ENCODE assay signal across 11 cellular contexts in genomic region chr12:124923906-124924734, GRCh38. TPM values are rescaled to one million over a fixed set of nuclear protein-coding genes. Genes with fewer than 3 reads are reported as not detected.
A peak's percentile ranks its signal among the peaks of the same experiment; 100 is the strongest.
DNase-seq lines count a peak whose midpoint lies in the region; ATAC-seq and TF ChIP-seq lines count a peak whose summit lies in the region.
"Had no signal": no experiment of that assay in that cellular context is flagged by ENCODE, and none has a peak within 500 bp of the region (broad histone marks: within the 10 kb centered on the region; RNA-seq: fewer than 3 reads in every experiment).

No MANE protein-coding gene starts in this region.

- no peak for TF ChIP-seq CTCF in NB4 (IDR thresholded peaks at IDR 0.05; ENCODE audit: low read depth, low read length)
- TF ChIP-seq CTCF in osteocyte (IDR thresholded peaks at IDR 0.05), result no peak

- peak overlapping the region; percentile 35 for H3K4me3 Mint-ChIP-seq in osteocyte (ENCODE audit: unreplicated experiment)
- H3K4me3 Mint-ChIP-seq: activated T-helper 1 cell treated with anti-CD3 and anti-CD28 coated beads, Interleukin-12 subunit alpha, Interleukin-12 subunit beta, Interleukin-2, Interleukin-4 antibody, amounts not matched to agents 30 ng/mL and 10 ng/mL and 1 ng/mL, durations not matched to agents 14 hours and 24 hours and 36 hours; T-helper 2 cell treated with Interferon-gamma antibody and Interleukin-4, amounts not matched to agents 5 μg/mL and 100 μg/mL, for 36 hours had no signal

- peak overlapping the region; percentile 38 for H3K9ac ChIP-seq in ES-I3 (ENCODE audit: low read depth, low read length)

- peak overlapping the region; percentile 61 for H3K27ac ChIP-seq in ectodermal cell (ENCODE audit: insufficient read depth, low read depth, low read length, poor library complexity, severe bottlenecking)

- WGBS in ectodermal cell, 2 experiments, result 48 to 49% methylated on average over 12 of the region's 12 CpGs

- H3K27me3 Mint-ChIP-seq in osteocyte (ENCODE audit: unreplicated experiment), result no peaks in the 10 kb centered on the region

- DNase-seq in NB4 (ENCODE audit: low read depth), result peak; percentile 54
- no peak for DNase-seq in osteocyte (ENCODE audit: extremely low spot score, unreplicated experiment)
- no peak for DNase-seq in NCI-H1048 (lab: John Stamatoyannopoulos, UW)
- DNase-seq in medulla oblongata (ENCODE audit: extremely low spot score), result no peak
- no peak for DNase-seq in NCI-H2196 treated with DMSO at 0.1 percent for 48 hours (lab: John Stamatoyannopoulos, UW; ENCODE audit: unreplicated experiment)
- DNase-seq: stimulated activated CD4-positive, alpha-beta T cell treated with anti-CD3 and anti-CD28 coated beads, Interleukin-1b, Interleukin-23, amount 100 ng/mL, for 48 hours had no signal

- no peaks in the 10 kb centered on the region for H3K27me3 ChIP-seq in ectodermal cell (ENCODE audit: control insufficient read depth, insufficient read depth, low read length, poor library complexity, severe bottlenecking)

- H3K36me3 ChIP-seq in ES-I3 (ENCODE audit: insufficient read depth, low read length), result no peaks in the 10 kb centered on the region
- no peaks in the 10 kb centered on the region for H3K36me3 ChIP-seq in ectodermal cell (ENCODE audit: control insufficient read depth, insufficient read depth, low read length)

- H3K4me1 ChIP-seq in ES-I3 (ENCODE audit: insufficient read depth, low read length) (peaks cover 7% of the 10 kb centered on the region; the same call in 1 of the 2 replicates), ectodermal cell (ENCODE audit: control insufficient read depth, insufficient read depth, low read length) (peaks cover 10% of the 10 kb centered on the region)

- no peaks in the 10 kb centered on the region for H3K36me3 Mint-ChIP-seq in osteocyte (ENCODE audit: unreplicated experiment)

- H3K9me3 Mint-ChIP-seq in osteocyte (ENCODE audit: unreplicated experiment), result no peaks in the 10 kb centered on the region
- H3K9me3 Mint-ChIP-seq: activated T-helper 1 cell treated with anti-CD3 and anti-CD28 coated beads, Interleukin-12 subunit alpha, Interleukin-12 subunit beta, Interleukin-2, Interleukin-4 antibody, amounts not matched to agents 30 ng/mL and 10 ng/mL and 1 ng/mL, durations not matched to agents 14 hours and 24 hours and 36 hours; T-helper 2 cell treated with Interferon-gamma antibody and Interleukin-4, amounts not matched to agents 5 μg/mL and 100 μg/mL, for 36 hours had no signal

- H3K27ac Mint-ChIP-seq in osteocyte (ENCODE audit: unreplicated experiment), result peak overlapping the region; percentile 79
- H3K27ac Mint-ChIP-seq: activated T-helper 1 cell treated with anti-CD3 and anti-CD28 coated beads, Interleukin-12 subunit alpha, Interleukin-12 subunit beta, Interleukin-2, Interleukin-4 antibody, amounts not matched to agents 30 ng/mL and 10 ng/mL and 1 ng/mL, durations not matched to agents 14 hours and 24 hours and 36 hours; T-helper 2 cell treated with Interferon-gamma antibody and Interleukin-4, amounts not matched to agents 5 μg/mL and 100 μg/mL, for 36 hours had no signal

- H3K9me3 ChIP-seq in ES-I3 (ENCODE audit: control insufficient read depth, insufficient read depth, low read length) (no peaks in the 10 kb centered on the region), ectodermal cell (ENCODE audit: control insufficient read depth, low read length) (no peaks in the 10 kb centered on the region)

- H3K4me1 Mint-ChIP-seq in osteocyte (ENCODE audit: unreplicated experiment), result peaks cover 51% of the 10 kb centered on the region

- TF ChIP-seq POLR2A in NB4 (IDR thresholded peaks at IDR 0.05; ENCODE audit: extremely low read depth, insufficient read length), result no peak

- ATAC-seq in GM21717 (IDR thresholded peaks at IDR 0.05; ENCODE audit: unreplicated experiment), result no peak

- no peak overlapping the region for H3K4me3 ChIP-seq in NB4 (ENCODE audit: low read depth, low read length)
- H3K4me3 ChIP-seq in ectodermal cell (ENCODE audit: insufficient read depth, low read depth, low read length), result no peak overlapping the region

RNA-seq across cellular contexts. Expression of gene UBC, which starts 9.7 kb away (rescaled TPM):
- polyA plus RNA-seq in ectodermal cell (2013, experiment 1 of 4), result 683 TPM
- polyA plus RNA-seq in ectodermal cell (2013, experiment 2 of 4), result 728 TPM
- 757 TPM for polyA plus RNA-seq in ectodermal cell (2013, experiment 3 of 4)
- polyA plus RNA-seq in ectodermal cell (2013, experiment 4 of 4), result 742 TPM
- 1,249 and 1,279 TPM in 2 replicates for total RNA-seq in osteocyte
